In genomic region chr11:66912361-66912760, GRCh38 we compare ENCODE assay signal across 28 cellular contexts. TPM values are rescaled to one million over a fixed set of nuclear protein-coding genes. Genes with fewer than 3 reads are reported as not detected.
DNase-seq lines count a peak whose midpoint lies in the region; ATAC-seq, FAIRE-seq and TF ChIP-seq lines count a peak whose summit lies in the region.
"Had no signal": no experiment of that assay in that cellular context is flagged by ENCODE, and none has a peak within 500 bp of the region (broad histone marks: within the 10 kb centered on the region; RNA-seq: fewer than 3 reads in every experiment).

No MANE protein-coding gene starts in this region.

- H2BK12ac ChIP-seq in H1 (ENCODE audit: low read depth, low read length): peak overlapping the region; percentile 68
- no peak overlapping the region for H2BK12ac ChIP-seq in trophoblast cell (ENCODE audit: low read length)

- intact Hi-C loops in HepG2 (cut with micrococcal nuclease; ENCODE audit: unreplicated experiment): no loop called here
- intact Hi-C loops in right lobe of liver (cut with DNase I): no loop called here
- intact Hi-C loops in aorta (cut with DNase I): no loop called here
- intact Hi-C loops in PC-3 (cut with micrococcal nuclease): no loop called here

- no peaks in the 10 kb centered on the region for H3K23me2 ChIP-seq in H1 (ENCODE audit: low read depth, low read length)

- H3K4ac ChIP-seq in H1 (replicated peaks; ENCODE audit: insufficient read length, low read depth, low read length): no peak overlapping the region
- no peak overlapping the region for H3K4ac ChIP-seq in trophoblast cell (ENCODE audit: low read depth, low read length)

- DNase-seq in HepG2 (ENCODE audit: low spot score) (no peak), right lobe of liver (no peak), H1 (ENCODE audit: low read depth in 1 of 2, low spot score in 2 of 2) (no peak), aorta (peak in 1 of 2 donors; percentile 66), PC-3 (no peak), trophoblast cell (no peak), Kasumi-1 (lab: John Stamatoyannopoulos, UW) (no peak)
- DNase-seq: activated CD4-positive, alpha-beta T cell treated with anti-CD3 and anti-CD28 coated beads for 36 hours; activated CD8-positive, alpha-beta T cell treated with anti-CD3 and anti-CD28 coated beads, Interleukin-2, amount 10 ng/mL, durations not matched to agents 7 days and 5 days; amniotic stem cell; DMS79 treated with DMSO at 0.1 percent for 48 hours; naive thymus-derived CD8-positive, alpha-beta T cell; NCI-H1436; NCI-H446; NCI-H774; ovary; SIG-M5; stimulated activated naive CD4-positive, alpha-beta T cell treated with Interleukin-2 at 50 U/mL for 16 hours had no signal

- no peaks in the 10 kb centered on the region; the same call in 1 of the 2 replicates for H3K79me1 ChIP-seq in H1 (ENCODE audit: low read depth, low read length)
- no peaks in the 10 kb centered on the region for H3K79me1 ChIP-seq in trophoblast cell (ENCODE audit: low read length)

- FAIRE-seq in HepG2 (lab: Jason Lieb, UNC) (no peak), H1 (lab: Jason Lieb, UNC) (no peak)
- FAIRE-seq: keratinocyte, RCC 7860 had no signal

- TF ChIP-seq POLR2A in HepG2 (IDR thresholded peaks at IDR 0.05; ENCODE audit: insufficient read depth in 1 of 2, low read depth in 2 of 2, low read length in 2 of 2): no peak
- TF ChIP-seq POLR2A in right lobe of liver (IDR thresholded peaks at IDR 0.05): no peak
- TF ChIP-seq POLR2A in H1 (IDR thresholded peaks at IDR 0.05; ENCODE audit: control extremely low read depth in 1 of 2, low read depth in 2 of 2, low read length in 2 of 2): no peak

- in situ Hi-C loops in HepG2 (cut with HindIII; ENCODE audit: extremely low pct_ligation_motif_present, low pct_unique_long_range_greater_than_20kb): no loop called here

- H2BK120ac ChIP-seq in H1 (replicated peaks; ENCODE audit: low read depth, low read length) (no peak overlapping the region), trophoblast cell (ENCODE audit: insufficient read depth, low read length, poor library complexity) (no peak overlapping the region)

- no TSS peak for BruUV-seq in HepG2 (replicated peaks; lab: Mats Ljungman, UMichigan)
- BruUV-seq in PC-3 (replicated peaks; lab: Mats Ljungman, UMichigan): no TSS peak

- H3K14ac ChIP-seq in H1 (ENCODE audit: insufficient read length) (no peak overlapping the region), trophoblast cell (ENCODE audit: low read length) (no peak overlapping the region)

- no peak for TF ChIP-seq CTCF in HepG2 (CRISPR knock-in tag; IDR thresholded peaks at IDR 0.05)
- no peak for TF ChIP-seq CTCF in right lobe of liver (IDR thresholded peaks at IDR 0.05)
- no peak for TF ChIP-seq CTCF in H1 (IDR thresholded peaks at IDR 0.05; ENCODE audit: control extremely low read depth in 1 of 3, insufficient read depth in 1 of 3, low read depth in 1 of 3, low read length in 3 of 3)
- TF ChIP-seq CTCF in PC-3 (conservative IDR thresholded peaks at IDR 0.05; ENCODE audit: low read depth, low read length): no peak

- no peak overlapping the region for H4K12ac ChIP-seq in trophoblast cell (ENCODE audit: low read depth, low read length)

- peak overlapping the region; percentile 4; the same call in 1 of the 2 replicates for H2BK5ac ChIP-seq in H1 (ENCODE audit: low read depth, low read length)
- no peak overlapping the region for H2BK5ac ChIP-seq in trophoblast cell (ENCODE audit: low read depth, low read length, poor library complexity)

- H4K20me1 ChIP-seq in HepG2 (ENCODE audit: insufficient read depth, low read length): no peaks in the 10 kb centered on the region
- H4K20me1 ChIP-seq in H1 (replicated peaks in 1 of 2; ENCODE audit: control insufficient read depth in 1 of 2, insufficient read depth in 2 of 2, low read length in 2 of 2): no peaks in the 10 kb centered on the region
- no peaks in the 10 kb centered on the region for H4K20me1 ChIP-seq in PC-3 (ENCODE audit: low read length)

- TF ChIP-seq EP300 in HepG2 (IDR thresholded peaks at IDR 0.05; ENCODE audit: low read depth in 2 of 2, low read length in 2 of 2): no peak
- no peak for TF ChIP-seq EP300 in HepG2 (CRISPR knock-in tag; IDR thresholded peaks at IDR 0.05; ENCODE audit: borderline replicate concordance)
- no peak for TF ChIP-seq EP300 in H1 (IDR thresholded peaks at IDR 0.05; ENCODE audit: borderline replicate concordance in 1 of 2, low read depth in 2 of 2, low read length in 2 of 2)

- H2AK5ac ChIP-seq in H1 (ENCODE audit: low read depth, low read length) (no peak overlapping the region), trophoblast cell (ENCODE audit: low read length) (no peak overlapping the region)

- ATAC-seq in HepG2 (no peak), right lobe of liver (no peak), aorta (ENCODE audit: low FRiP score) (peak; percentile 19), PC-3 (no peak)
- ATAC-seq: activated CD4-positive, alpha-beta T cell treated with anti-CD3 and anti-CD28 coated beads for 36 hours; activated CD8-positive, alpha-beta T cell treated with anti-CD3 and anti-CD28 coated beads, Interleukin-2, amount 10 ng/mL, durations not matched to agents 7 days and 5 days; activated T-helper 17 cell treated with anti-CD3 and anti-CD28 coated beads, Interleukin-2, amount 50 U/mL, for 72 hours; esophagus mucosa; naive thymus-derived CD8-positive, alpha-beta T cell had no signal

- peaks cover 87% of the 10 kb centered on the region for H3K4me1 ChIP-seq in HepG2 (ENCODE audit: insufficient read depth, low read length)
- peaks cover 0 to 16% (median 7%) of the 10 kb centered on the region in 4 donors for H3K4me1 ChIP-seq in right lobe of liver
- peaks cover 5 to 21% (median 12%) of the 10 kb centered on the region in 4 experiments for H3K4me1 ChIP-seq in H1 (replicated peaks in 1 of 4; ENCODE audit: control insufficient read depth in 3 of 4, insufficient read depth in 4 of 4, low read length in 3 of 4)
- no peaks in the 10 kb centered on the region for H3K4me1 ChIP-seq in mesodermal cell (ENCODE audit: control insufficient read depth, insufficient read depth, low read length, poor library complexity, severe bottlenecking)
- no peaks in the 10 kb centered on the region for H3K4me1 ChIP-seq in aorta (ENCODE audit: control insufficient read depth in 1 of 2, insufficient read depth in 2 of 2, low read length in 2 of 2)
- H3K4me1 ChIP-seq in PC-3 (ENCODE audit: insufficient read depth, low read length): no peaks in the 10 kb centered on the region
- H3K4me1 ChIP-seq in trophoblast cell (ENCODE audit: control insufficient read depth in 1 of 2, insufficient read depth in 2 of 2, low read length in 2 of 2): peaks cover 5 to 7% of the 10 kb centered on the region in 2 experiments
- H3K4me1 ChIP-seq: vagina had no signal

- H4K8ac ChIP-seq in H1 (ENCODE audit: extremely low read depth, insufficient read depth, low read length): no peak overlapping the region
- H4K8ac ChIP-seq in trophoblast cell (ENCODE audit: low read depth, low read length): no peak overlapping the region

- peak overlapping the region; percentile 63 for H3K9ac ChIP-seq in HepG2 (ENCODE audit: insufficient read depth, low read depth, low read length)
- no peak overlapping the region for H3K9ac ChIP-seq in H1 (replicated peaks in 1 of 4; ENCODE audit: extremely low read depth in 1 of 4, low read depth in 3 of 4, low read length in 3 of 4)
- H3K9ac ChIP-seq in PC-3 (ENCODE audit: low read length): no peak overlapping the region
- H3K9ac ChIP-seq in trophoblast cell (ENCODE audit: low read length): no peak overlapping the region
- H3K9ac ChIP-seq: KMS-11 had no signal

- H3K18ac ChIP-seq in H1 (ENCODE audit: extremely low read depth, low read length): peak overlapping the region; percentile 33
- no peak overlapping the region for H3K18ac ChIP-seq in trophoblast cell (ENCODE audit: low read length)

- H4K5ac ChIP-seq in H1 (ENCODE audit: insufficient read length, low read depth, low read length): no peak overlapping the region

- peak overlapping the region in 1 of 3 experiments; percentile 53; a peak in 1 of 6 replicates for H3K4me3 ChIP-seq in HepG2 (replicated peaks in 1 of 3; ENCODE audit: insufficient read depth in 1 of 3, low read depth in 2 of 3, low read length in 3 of 3)
- no peak overlapping the region for H3K4me3 ChIP-seq in right lobe of liver
- no peak overlapping the region for H3K4me3 ChIP-seq in H1 (ENCODE audit: extremely low read depth in 1 of 4, insufficient read depth in 2 of 4, low read depth in 3 of 4, low read length in 4 of 4)
- no peak overlapping the region for H3K4me3 ChIP-seq in mesodermal cell (ENCODE audit: extremely low read depth, insufficient read depth, low read length, poor library complexity, severe bottlenecking)
- H3K4me3 ChIP-seq in aorta (ENCODE audit: low read length in 2 of 2): no peak overlapping the region
- no peak overlapping the region for H3K4me3 ChIP-seq in PC-3 (ENCODE audit: low read length)
- H3K4me3 ChIP-seq in trophoblast cell (ENCODE audit: low read depth, low read length): no peak overlapping the region
- H3K4me3 ChIP-seq: coronary artery, ovary, skin epidermis, thoracic aorta, vagina had no signal

- H3K27ac ChIP-seq in HepG2 (ENCODE audit: extremely low read length, insufficient read depth, low read length) (peak overlapping the region; percentile 71), right lobe of liver (no peak overlapping the region), H1 (ENCODE audit: low read depth, low read length) (no peak overlapping the region), mesodermal cell (ENCODE audit: low read depth, low read length, severe bottlenecking) (peak overlapping the region; percentile 63), aorta (ENCODE audit: low read depth in 1 of 2, low read length in 2 of 2) (no peak overlapping the region), PC-3 (ENCODE audit: low read length) (no peak overlapping the region), trophoblast cell (ENCODE audit: low read depth, low read length) (no peak overlapping the region)
- H3K27ac ChIP-seq: KMS-11, ovary, thoracic aorta, vagina had no signal

- no peaks in the 10 kb centered on the region for H3K27me3 ChIP-seq in HepG2 (ENCODE audit: control insufficient read depth in 1 of 2, insufficient read depth in 2 of 2, low read length in 2 of 2)
- H3K27me3 ChIP-seq in right lobe of liver: no peaks in the 10 kb centered on the region
- no peaks in the 10 kb centered on the region for H3K27me3 ChIP-seq in H1 (replicated peaks in 1 of 4; ENCODE audit: control insufficient read depth in 3 of 4, extremely low read depth in 1 of 4, insufficient read depth in 3 of 4, low read length in 3 of 4)
- no peaks in the 10 kb centered on the region for H3K27me3 ChIP-seq in aorta (ENCODE audit: control insufficient read depth in 1 of 2, insufficient read depth in 2 of 2, low read length in 1 of 2)
- H3K27me3 ChIP-seq in PC-3 (ENCODE audit: low read length): no peaks in the 10 kb centered on the region
- H3K27me3 ChIP-seq in trophoblast cell (ENCODE audit: insufficient read depth, low read length): no peaks in the 10 kb centered on the region
- H3K27me3 ChIP-seq: ovary, vagina had no signal

- no peaks in the 10 kb centered on the region for H3K9me2 ChIP-seq in PC-3 (replicated peaks; ENCODE audit: low read length)

- CTCF ChIA-PET in HepG2 (lab: Yijun Ruan, JAX; ENCODE audit: low intra/inter-chr PET ratio, low total read pairs): no interaction called here
- CTCF ChIA-PET in H1 (lab: Charles Lee; ENCODE audit: partially characterized antibody): interaction anchor here (0.9 to 1.5 kb wide), 2 partner anchors 28 to 63 kb away, joined by 3 to 5 read pairs; partner anchors contain the start of gene C11orf86
- CTCF ChIA-PET in PC-3 (lab: Charles Lee): no interaction called here

- H4K91ac ChIP-seq in H1 (replicated peaks; ENCODE audit: insufficient read length, low read length) (no peak overlapping the region), trophoblast cell (ENCODE audit: low read depth, low read length) (no peak overlapping the region)

- H2BK15ac ChIP-seq in H1 (ENCODE audit: low read length): peak overlapping the region; percentile 73; the same call in 1 of the 2 replicates

- peaks cover 10% of the 10 kb centered on the region for H3K79me2 ChIP-seq in HepG2 (ENCODE audit: insufficient read depth, low read length)
- no peaks in the 10 kb centered on the region for H3K79me2 ChIP-seq in H1 (ENCODE audit: control insufficient read depth in 1 of 2, insufficient read depth in 2 of 2, low read length in 2 of 2)
- H3K79me2 ChIP-seq in PC-3 (ENCODE audit: low read length): no peaks in the 10 kb centered on the region
- H3K79me2 ChIP-seq in trophoblast cell (ENCODE audit: control insufficient read depth, insufficient read depth, low read length, poor library complexity): no peaks in the 10 kb centered on the region

- H2BK20ac ChIP-seq in H1 (ENCODE audit: low read length): no peak overlapping the region

- H3K56ac ChIP-seq in H1 (replicated peaks; ENCODE audit: insufficient read length, low read depth, low read length): no peak overlapping the region

- H3F3A ChIP-seq in PC-3 (ENCODE audit: low read length, unreplicated experiment): no peaks in the 10 kb centered on the region

- no peak overlapping the region for H2AFZ ChIP-seq in HepG2 (ENCODE audit: low read length)
- H2AFZ ChIP-seq in H1 (ENCODE audit: low read length): no peak overlapping the region
- no peak overlapping the region for H2AFZ ChIP-seq in PC-3 (ENCODE audit: low read length)
- H2AFZ ChIP-seq in trophoblast cell (ENCODE audit: insufficient read depth, low read length, poor library complexity): no peak overlapping the region

- H3K9me3 ChIP-seq in HepG2 (ENCODE audit: low read length): no peaks in the 10 kb centered on the region
- no peaks in the 10 kb centered on the region for H3K9me3 ChIP-seq in right lobe of liver
- no peaks in the 10 kb centered on the region for H3K9me3 ChIP-seq in H1 (ENCODE audit: insufficient read depth in 2 of 2, low read depth in 1 of 2, low read length in 1 of 2)
- H3K9me3 ChIP-seq in mesodermal cell (ENCODE audit: control insufficient read depth, low read length): no peaks in the 10 kb centered on the region
- no peaks in the 10 kb centered on the region for H3K9me3 ChIP-seq in aorta (ENCODE audit: control insufficient read depth, low read length)
- no peaks in the 10 kb centered on the region for H3K9me3 ChIP-seq in PC-3 (ENCODE audit: low read length)
- H3K9me3 ChIP-seq in trophoblast cell (ENCODE audit: insufficient read depth, low read depth, low read length): no peaks in the 10 kb centered on the region
- H3K9me3 ChIP-seq: ovary, thoracic aorta, vagina had no signal

- 0 out of 5 replicates have a peak, but pooled peaks cover 0 to 2% of the 10 kb centered on the region in 2 experiments for H3K36me3 ChIP-seq in HepG2 (replicated peaks in 1 of 2; ENCODE audit: control insufficient read depth in 1 of 2, insufficient read depth in 2 of 2, low read length in 2 of 2)
- no peaks in the 10 kb centered on the region for H3K36me3 ChIP-seq in right lobe of liver
- H3K36me3 ChIP-seq in H1 (ENCODE audit: control insufficient read depth in 2 of 4, insufficient read depth in 4 of 4, low read length in 3 of 4): no peaks in the 10 kb centered on the region
- no peaks in the 10 kb centered on the region for H3K36me3 ChIP-seq in mesodermal cell (ENCODE audit: control insufficient read depth, insufficient read depth, low read length)
- H3K36me3 ChIP-seq in aorta (ENCODE audit: control insufficient read depth in 1 of 2, insufficient read depth in 2 of 2, low read length in 1 of 2): no peaks in the 10 kb centered on the region
- no peaks in the 10 kb centered on the region for H3K36me3 ChIP-seq in PC-3 (ENCODE audit: low read depth, low read length)
- no peaks in the 10 kb centered on the region for H3K36me3 ChIP-seq in trophoblast cell (ENCODE audit: control insufficient read depth in 1 of 2, insufficient read depth in 2 of 2, low read length in 2 of 2)
- H3K36me3 ChIP-seq: ovary, thoracic aorta, vagina had no signal

- peak overlapping the region; percentile 78 for H3K4me2 ChIP-seq in HepG2 (ENCODE audit: low read depth, low read length)
- no peak overlapping the region for H3K4me2 ChIP-seq in H1 (ENCODE audit: insufficient read depth in 1 of 2, low read depth in 2 of 2, low read length in 2 of 2)
- no peak overlapping the region for H3K4me2 ChIP-seq in PC-3 (ENCODE audit: low read length)
- H3K4me2 ChIP-seq in trophoblast cell (ENCODE audit: low read length): no peak overlapping the region
- H3K4me2 ChIP-seq: KMS-11 had no signal

- H3K23ac ChIP-seq in H1 (ENCODE audit: insufficient read length) (no peak overlapping the region), trophoblast cell (ENCODE audit: low read length) (no peak overlapping the region)

- TF ChIP-seq RAD21 in HepG2 (CRISPR knock-in tag; IDR thresholded peaks at IDR 0.05) (no peak), H1 (IDR thresholded peaks at IDR 0.05 in 1 of 2, conservative IDR thresholded peaks at IDR 0.05 in 1 of 2; ENCODE audit: low read depth in 2 of 2, low read length in 2 of 2) (no peak)

- POLR2A ChIA-PET in HepG2 (lab: Yijun Ruan, JAX) (no interaction called here), H1 (lab: Charles Lee; ENCODE audit: partially characterized antibody) (interaction anchor here (0.9 kb wide), 1 partner anchor 26 kb away, joined by 3 read pairs; no protein-coding TSS in a partner anchor), PC-3 (lab: Charles Lee; ENCODE audit: unreplicated experiment) (no interaction called here)

- WGBS in HepG2 (ENCODE audit: low lambda C conversion rate): 92% methylated on average over 7 of the region's 7 CpGs
- 85% methylated on average over 3 of the region's 7 CpGs for WGBS in right lobe of liver (ENCODE audit: insufficient coverage, low coverage, low lambda C conversion rate, missing lambda C conversion rate)
- 83% methylated on average over 7 of the region's 7 CpGs; no CpG with 5 or more reads in 1 of the 2 experiments for WGBS in H1 (ENCODE audit: extremely low coverage in 1 of 2, insufficient coverage in 1 of 2, insufficient read length in 1 of 2, insufficient replicate concordance in 2 of 2, low coverage in 1 of 2, low lambda C conversion rate in 2 of 2, missing lambda C conversion rate in 1 of 2), 2 experiments
- WGBS in mesodermal cell (ENCODE audit: insufficient coverage in 2 of 2), 2 experiments: 69 to 81% methylated on average over 4 to 6 of the region's 7 CpGs
- WGBS in aorta, 2 donors: 88 to 93% methylated on average over 7 of the region's 7 CpGs
- no CpG with 5 or more reads among the region's 7 CpGs for WGBS in trophoblast cell (ENCODE audit: extremely low coverage, insufficient coverage, insufficient read length)

RNA-seq across cellular contexts. Expression of gene PC, which starts 45.8 kb away (rescaled TPM):
- total RNA-seq in HepG2 (2016; rRNA removed; fragmentation: Illumina TruSeq; extraction: Trizol) (32.6 and 39.0 TPM in 2 replicates), right lobe of liver (100 to 1,000 TPM; 265 to 457 (median 317) TPM), aorta (10 to 100 TPM; 12.6 to 15.9 TPM), PC-3 (2014; rRNA removed) (24.5 and 39.7 TPM in 2 replicates)
- total RNA-seq in HepG2 (2016; cell fraction: cytosol; rRNA removed; fragmentation: Illumina TruSeq; extraction: Trizol; ENCODE audit: low read depth): 4.6 and 5.9 TPM in 2 replicates
- 28.7 and 37.9 TPM in 2 replicates for total RNA-seq in HepG2 (2016; cell fraction: insoluble cytoplasmic fraction; rRNA removed; fragmentation: Illumina TruSeq; extraction: Trizol)
- 11.9 and 12.9 TPM in 2 replicates for total RNA-seq in HepG2 (2016; cell fraction: membrane; rRNA removed; fragmentation: Illumina TruSeq; extraction: Trizol)
- 28.9 and 34.0 TPM in 2 replicates for total RNA-seq in HepG2 (2016; cell fraction: nucleus; rRNA removed; fragmentation: Illumina TruSeq; extraction: Trizol)
- polyA plus RNA-seq in HepG2 (2011; rRNA removed) (27.2 and 29.0 TPM in 2 replicates), H1 (2011; rRNA removed) (11.5 and 22.5 TPM in 2 replicates), aorta (10 to 100 TPM; 13.6 to 22.7 TPM)
- polyA plus RNA-seq in HepG2 (2011; cell fraction: cytosol; rRNA removed): 29.7 and 35.1 TPM in 2 replicates
- 127 and 178 TPM in 2 replicates for polyA plus RNA-seq in HepG2 (2011; cell fraction: nucleus; rRNA removed)
- polyA plus RNA-seq in HepG2 (2012): 36.8 and 44.9 TPM in 2 replicates
- polyA plus RNA-seq in HepG2 (2016; cell fraction: cytosol; fragmentation: Illumina TruSeq; extraction: Trizol; ENCODE audit: low read depth): 5.4 and 6.3 TPM in 2 replicates
- polyA plus RNA-seq in HepG2 (2016; cell fraction: insoluble cytoplasmic fraction; fragmentation: Illumina TruSeq; extraction: Trizol; ENCODE audit: low read depth): 32.2 and 39.6 TPM in 2 replicates
- polyA plus RNA-seq in HepG2 (2016; cell fraction: membrane; fragmentation: Illumina TruSeq; extraction: Trizol; ENCODE audit: low read depth): 8.2 and 9.4 TPM in 2 replicates
- 54.7 and 57.4 TPM in 2 replicates for polyA plus RNA-seq in HepG2 (2016; cell fraction: nucleus; fragmentation: Illumina TruSeq; extraction: Trizol; ENCODE audit: insufficient read depth, low read depth)
- polyA minus RNA-seq in HepG2 (2011; rRNA and poly(A)+ RNA removed; ENCODE audit: low replicate concordance): 64.1 and 66.8 TPM in 2 replicates
- 36.4 and 37.4 TPM in 2 replicates for polyA minus RNA-seq in HepG2 (2011; cell fraction: cytosol; rRNA and poly(A)+ RNA removed)
- 29.3 and 32.8 TPM in 2 replicates for polyA minus RNA-seq in HepG2 (2011; cell fraction: nucleus; rRNA and poly(A)+ RNA removed)
- 27.2 and 27.5 TPM in 2 replicates for total RNA-seq in H1 (2021; fragmentation: NEBNext Ultra II Directional; extraction: Animal tissue kit (Norgen Biotek cat#: 25700))
- 13.7 TPM for polyA plus RNA-seq in H1 (2011; cell fraction: cytosol; rRNA removed)
- 62.5 TPM for polyA plus RNA-seq in H1 (2011; cell fraction: nucleus; rRNA removed)
- 13.1 to 20.2 TPM (median 19.2 TPM) in 4 replicates for polyA plus RNA-seq in H1 (2012, experiment 1 of 2)
- polyA plus RNA-seq in H1 (2012, experiment 2 of 2): 21.5 TPM
- 6.5 TPM for polyA plus RNA-seq in H1 (2013, experiment 1 of 2)
- polyA plus RNA-seq in H1 (2013, experiment 2 of 2): 5.8 TPM
- 8.1 and 13.0 TPM in 2 replicates for polyA minus RNA-seq in H1 (2011; rRNA and poly(A)+ RNA removed)
- 9.8 TPM for polyA minus RNA-seq in H1 (2011; cell fraction: cytosol; rRNA and poly(A)+ RNA removed)
- polyA minus RNA-seq in H1 (2011; cell fraction: nucleus; rRNA and poly(A)+ RNA removed): 22.3 TPM
- polyA plus RNA-seq in mesodermal cell (2013, experiment 1 of 2): 10.3 TPM
- polyA plus RNA-seq in mesodermal cell (2013, experiment 2 of 2): 11.5 TPM
- polyA plus RNA-seq in trophoblast cell (2013): 6.1 and 6.3 TPM in 2 replicates

RNA-seq across cellular contexts. Expression of gene LRFN4, which starts 55.5 kb away (rescaled TPM):
- total RNA-seq in HepG2 (2016; rRNA removed; fragmentation: Illumina TruSeq; extraction: Trizol): 4.4 and 6.8 TPM in 2 replicates
- total RNA-seq in HepG2 (2016; cell fraction: cytosol; rRNA removed; fragmentation: Illumina TruSeq; extraction: Trizol; ENCODE audit: low read depth): 1.1 TPM in 2 replicates
- total RNA-seq in HepG2 (2016; cell fraction: insoluble cytoplasmic fraction; rRNA removed; fragmentation: Illumina TruSeq; extraction: Trizol): 3.5 and 6.4 TPM in 2 replicates
- total RNA-seq in HepG2 (2016; cell fraction: membrane; rRNA removed; fragmentation: Illumina TruSeq; extraction: Trizol): 4.1 and 5.5 TPM in 2 replicates
- total RNA-seq in HepG2 (2016; cell fraction: nucleus; rRNA removed; fragmentation: Illumina TruSeq; extraction: Trizol): 2.9 and 5.5 TPM in 2 replicates
- polyA plus RNA-seq in HepG2 (2011; rRNA removed): 1.3 and 2.4 TPM in 2 replicates
- 1.7 and 3.3 TPM in 2 replicates for polyA plus RNA-seq in HepG2 (2011; cell fraction: cytosol; rRNA removed)
- 7.1 and 9.6 TPM in 2 replicates for polyA plus RNA-seq in HepG2 (2011; cell fraction: nucleus; rRNA removed)
- polyA plus RNA-seq in HepG2 (2012): 1.2 and 2.5 TPM in 2 replicates
- polyA plus RNA-seq in HepG2 (2016; cell fraction: cytosol; fragmentation: Illumina TruSeq; extraction: Trizol; ENCODE audit: low read depth): 1.4 and 1.5 TPM in 2 replicates
- polyA plus RNA-seq in HepG2 (2016; cell fraction: insoluble cytoplasmic fraction; fragmentation: Illumina TruSeq; extraction: Trizol; ENCODE audit: low read depth): 3.8 and 4.4 TPM in 2 replicates
- polyA plus RNA-seq in HepG2 (2016; cell fraction: membrane; fragmentation: Illumina TruSeq; extraction: Trizol; ENCODE audit: low read depth): 3.3 and 4.1 TPM in 2 replicates
- polyA plus RNA-seq in HepG2 (2016; cell fraction: nucleus; fragmentation: Illumina TruSeq; extraction: Trizol; ENCODE audit: insufficient read depth, low read depth): 7.3 and 8.5 TPM in 2 replicates
- polyA minus RNA-seq in HepG2 (2011; rRNA and poly(A)+ RNA removed; ENCODE audit: low replicate concordance): 3.9 and 38.9 TPM in 2 replicates
- 2.7 and 3.0 TPM in 2 replicates for polyA minus RNA-seq in HepG2 (2011; cell fraction: cytosol; rRNA and poly(A)+ RNA removed)
- polyA minus RNA-seq in HepG2 (2011; cell fraction: nucleus; rRNA and poly(A)+ RNA removed): 1.1 and 1.5 TPM in 2 replicates
- 1 to 10 TPM in 3 of 6 experiments, under 1 TPM in 3; 0.48 to 4.7 (median 1.1) TPM for total RNA-seq in right lobe of liver
- total RNA-seq in H1 (2021; fragmentation: NEBNext Ultra II Directional; extraction: Animal tissue kit (Norgen Biotek cat#: 25700)): 64.3 and 67.6 TPM in 2 replicates
- polyA plus RNA-seq in H1 (2011; rRNA removed): 49.8 and 66.9 TPM in 2 replicates
- 38.6 TPM for polyA plus RNA-seq in H1 (2011; cell fraction: cytosol; rRNA removed)
- 112 TPM for polyA plus RNA-seq in H1 (2011; cell fraction: nucleus; rRNA removed)
- 24.3 to 37.8 TPM (median 34.2 TPM) in 4 replicates for polyA plus RNA-seq in H1 (2012, experiment 1 of 2)
- polyA plus RNA-seq in H1 (2012, experiment 2 of 2): 32.6 TPM
- 37.5 TPM for polyA plus RNA-seq in H1 (2013, experiment 1 of 2)
- 32.3 TPM for polyA plus RNA-seq in H1 (2013, experiment 2 of 2)
- polyA minus RNA-seq in H1 (2011; rRNA and poly(A)+ RNA removed): 8.3 and 9.8 TPM in 2 replicates
- polyA minus RNA-seq in H1 (2011; cell fraction: cytosol; rRNA and poly(A)+ RNA removed): 32.6 TPM
- polyA minus RNA-seq in H1 (2011; cell fraction: nucleus; rRNA and poly(A)+ RNA removed): 32.0 TPM
- 25.7 TPM for polyA plus RNA-seq in mesodermal cell (2013, experiment 1 of 2)
- polyA plus RNA-seq in mesodermal cell (2013, experiment 2 of 2): 19.1 TPM
- 10 to 100 TPM in 1 of 2 donors, 1 to 10 TPM in 1; 7.3 to 12.4 TPM for total RNA-seq in aorta
- polyA plus RNA-seq in aorta: 10 to 100 TPM in 1 of 2 donors, 1 to 10 TPM in 1; 4.4 to 13.8 TPM
- total RNA-seq in PC-3 (2014; rRNA removed): 64.4 and 79.8 TPM in 2 replicates
- 8.5 and 9.2 TPM in 2 replicates for polyA plus RNA-seq in trophoblast cell (2013)

Comparison
In these comparisons a context has a peak if more than half of its experiments do, and no peak if none do; other contexts are left out.
1. H3K27ac ChIP-seq: peak in HepG2 (single experiment) and mesodermal cell (single experiment); none in right lobe of liver (0 of 3), H1 (single experiment), aorta (0 of 2), PC-3 (single experiment) and trophoblast cell (single experiment).